Comparison of ENCODE assay signal across 23 cellular contexts in genomic region chr5:179459771-179460170, GRCh38.
"Had no signal": no experiment of that assay in that cellular context is flagged by ENCODE, and none has a peak within 500 bp of the region (broad histone marks: within the 10 kb centered on the region; RNA-seq: fewer than 3 reads in every experiment).

No MANE protein-coding gene starts in this region.

- H3K36me3 ChIP-seq: heart right ventricle, left ventricle myocardium inferior, pancreas, prostate gland, stomach, thoracic aorta, tibial artery, uterus had no signal

- H2AFZ ChIP-seq: hepatocyte had no signal

- H3K4me2 ChIP-seq: hepatocyte had no signal

- H3K4me3 ChIP-seq: heart right ventricle, hepatocyte, left ventricle myocardium inferior, pancreas, prostate gland, skin epidermis, stomach, thoracic aorta, tibial artery, uterus had no signal

- DNase-seq: heart right ventricle; islet precursor cell; left ventricle myocardium inferior; naive thymus-derived CD8-positive, alpha-beta T cell; pancreas; posterior cingulate gyrus; retina; right cardiac atrium; stimulated activated CD4-positive, alpha-beta T cell treated with anti-CD3 and anti-CD28 coated beads, Interleukin-12 subunit alpha, Interleukin-12 subunit beta, amount 100 ng/mL, for 4 hours; stimulated activated CD4-positive, alpha-beta T cell treated with anti-CD3 and anti-CD28 coated beads, Interleukin-15, amount 100 ng/mL, for 24 hours; stimulated activated CD4-positive, alpha-beta T cell treated with anti-CD3 and anti-CD28 coated beads, Interleukin-2, amount 100 ng/mL, for 24 hours; stimulated activated CD4-positive, alpha-beta T cell treated with anti-CD3 and anti-CD28 coated beads, Interleukin-4, amount 100 ng/mL, for 1 hour; stimulated activated naive B cell treated with anti-CD40 and anti-IgM and Interleukin-4, amounts not matched to agents 10 μg/mL and 1 μg/mL and 100 μg/mL, for 72 hours; stimulated activated naive CD8-positive, alpha-beta T cell treated with anti-CD3 and anti-CD28 coated beads, Interleukin-15, Interleukin-2, amounts not matched to agents 100 U/mL and 50 U/mL, for 24 hours; stomach; tibial artery; trophoblast cell; uterus had no signal

- ATAC-seq: heart right ventricle; naive thymus-derived CD8-positive, alpha-beta T cell; pancreas; right cardiac atrium; sciatic nerve; stimulated activated naive B cell treated with anti-CD40 and anti-IgM and Interleukin-4, amounts not matched to agents 10 μg/mL and 1 μg/mL and 100 μg/mL, for 72 hours; stimulated activated naive CD8-positive, alpha-beta T cell treated with anti-CD3 and anti-CD28 coated beads, Interleukin-15, Interleukin-2, amounts not matched to agents 100 U/mL and 50 U/mL, for 24 hours had no signal

- H3K9me3 ChIP-seq: pancreas, prostate gland, thoracic aorta had no signal

- H3K4me1 ChIP-seq: heart right ventricle, left ventricle myocardium inferior, pancreas, prostate gland, stomach, tibial artery, uterus had no signal

- H3K27me3 ChIP-seq: hepatocyte, pancreas, uterus had no signal

- H3K27ac ChIP-seq: heart right ventricle, hepatocyte, left ventricle myocardium inferior, pancreas, prostate gland, skin epidermis, stomach, thoracic aorta, tibial artery, uterus had no signal
